In the genomic region with DNA sequence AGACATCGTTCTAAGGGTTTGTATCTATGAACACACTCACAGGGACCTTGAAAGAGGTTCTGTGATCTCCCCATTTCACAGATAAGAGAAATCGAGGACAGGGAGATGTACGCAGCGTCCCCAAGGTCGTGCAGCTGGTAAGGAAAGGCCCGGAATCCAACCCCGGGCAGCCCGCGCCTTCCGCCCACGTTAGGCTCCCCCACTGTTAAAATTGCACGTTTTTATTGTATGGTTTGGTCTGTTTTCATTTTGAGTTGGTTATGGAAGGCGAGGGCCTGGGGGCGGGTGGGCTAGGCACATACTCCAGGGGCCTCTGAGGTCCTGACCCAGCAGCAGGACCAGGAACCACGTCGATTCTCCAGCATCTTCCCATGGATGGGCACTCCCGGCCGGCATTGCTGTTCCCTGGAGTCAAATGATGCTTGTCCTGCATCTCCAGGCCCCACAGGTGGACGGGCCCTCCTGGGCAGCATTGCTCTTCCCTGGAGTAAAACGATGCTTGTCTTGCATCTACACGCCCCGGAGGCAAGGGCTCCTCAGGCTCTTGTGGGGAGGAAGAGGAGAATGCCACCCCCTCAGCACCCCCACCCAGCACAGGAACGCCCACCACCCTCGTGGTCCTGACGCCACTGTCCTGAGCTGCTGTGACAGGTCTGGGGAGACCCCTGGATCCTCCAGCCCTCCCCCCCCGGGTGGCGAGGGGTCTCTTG, we compare ENCODE assay signal across 14 cellular contexts.
A peak's percentile ranks its signal among the peaks of the same experiment; 100 is the strongest.
DNase-seq lines count a peak whose midpoint lies in the region; ATAC-seq, FAIRE-seq and TF ChIP-seq lines count a peak whose summit lies in the region.
"Had no signal": no experiment of that assay in that cellular context is flagged by ENCODE, and none has a peak within 500 bp of the region (broad histone marks: within the 10 kb centered on the region; RNA-seq: fewer than 3 reads in every experiment).

No MANE protein-coding gene starts in this region.

- H3K4me2 ChIP-seq in BLaER1 (peak overlapping the region; percentile 96), H1 (ENCODE audit: insufficient read depth in 1 of 2, low read depth in 2 of 2, low read length in 2 of 2) (no peak overlapping the region), neuronal stem cell (ENCODE audit: insufficient read depth, low read length, poor library complexity, severe bottlenecking) (no peak overlapping the region)

- H4K91ac ChIP-seq in H1 (replicated peaks; ENCODE audit: insufficient read length, low read length) (peak overlapping the region; percentile 11), neuronal stem cell (ENCODE audit: low read depth, low read length, poor library complexity) (no peak overlapping the region)

- H3K9ac ChIP-seq in BLaER1: no peak overlapping the region
- no peak overlapping the region for H3K9ac ChIP-seq in H1 (replicated peaks in 1 of 4; ENCODE audit: extremely low read depth in 1 of 4, low read depth in 3 of 4, low read length in 3 of 4)
- H3K9ac ChIP-seq in neuronal stem cell (ENCODE audit: low read depth, low read length, poor library complexity): peak overlapping the region; percentile 63

- H2BK5ac ChIP-seq in H1 (ENCODE audit: low read depth, low read length) (no peak overlapping the region), neuronal stem cell (ENCODE audit: low read length) (peak overlapping the region; percentile 90)

- H3K18ac ChIP-seq in H1 (ENCODE audit: extremely low read depth, low read length) (no peak overlapping the region), neuronal stem cell (ENCODE audit: low read length) (peak overlapping the region; percentile 89)

- TF ChIP-seq POLR2A in H1 (IDR thresholded peaks at IDR 0.05; ENCODE audit: control extremely low read depth in 1 of 2, low read depth in 2 of 2, low read length in 2 of 2): no peak

- POLR2A ChIA-PET in H1 (lab: Charles Lee; ENCODE audit: partially characterized antibody): no interaction called here

- no peak overlapping the region for H4K5ac ChIP-seq in H1 (ENCODE audit: insufficient read length, low read depth, low read length)

- peak overlapping the region; percentile 75 for H2BK120ac ChIP-seq in H1 (replicated peaks; ENCODE audit: low read depth, low read length)
- no peak overlapping the region for H2BK120ac ChIP-seq in neuronal stem cell (ENCODE audit: low read depth, low read length)

- H3K4ac ChIP-seq in H1 (replicated peaks; ENCODE audit: insufficient read length, low read depth, low read length): no peak overlapping the region
- no peak overlapping the region for H3K4ac ChIP-seq in neuronal stem cell (ENCODE audit: low read length)

- no peaks in the 10 kb centered on the region for H3K27me3 ChIP-seq in BLaER1
- peaks cover 2 to 19% (median 11%) of the 10 kb centered on the region in 4 experiments; a peak in 5 of 7 replicates for H3K27me3 ChIP-seq in H1 (replicated peaks in 1 of 4; ENCODE audit: control insufficient read depth in 3 of 4, extremely low read depth in 1 of 4, insufficient read depth in 3 of 4, low read length in 3 of 4)
- peaks cover 0 to 35% (median 7%) of the 10 kb centered on the region in 3 experiments for H3K27me3 ChIP-seq in neuronal stem cell (ENCODE audit: control insufficient read depth in 3 of 3, insufficient read depth in 3 of 3, low read depth in 1 of 3, low read length in 3 of 3)

- H2AK5ac ChIP-seq in H1 (ENCODE audit: low read depth, low read length): no peak overlapping the region
- peak overlapping the region; percentile 100 for H2AK5ac ChIP-seq in neuronal stem cell (ENCODE audit: low read depth, low read length)

- peaks cover 70% of the 10 kb centered on the region for H3K4me1 ChIP-seq in BLaER1
- peaks cover 0 to 28% (median 12%) of the 10 kb centered on the region in 4 experiments; a peak in 5 of 7 replicates for H3K4me1 ChIP-seq in H1 (replicated peaks in 1 of 4; ENCODE audit: control insufficient read depth in 3 of 4, insufficient read depth in 4 of 4, low read length in 3 of 4)
- H3K4me1 ChIP-seq in neuronal stem cell (ENCODE audit: control insufficient read depth in 2 of 2, insufficient read depth in 1 of 2, low read depth in 1 of 2, low read length in 2 of 2): peaks cover 0 to 27% of the 10 kb centered on the region in 2 donors

- no peak overlapping the region for H2BK20ac ChIP-seq in H1 (ENCODE audit: low read length)

- DNase-seq in Right ventricle myocardium superior (peak; percentile 30), cardiac septum (ENCODE audit: low spot score) (no peak), H1 (ENCODE audit: low read depth in 1 of 2, low spot score in 2 of 2) (no peak), neuronal stem cell (ENCODE audit: low spot score) (no peak), SHP77 (lab: John Stamatoyannopoulos, UW) (no peak), KG1 (lab: John Stamatoyannopoulos, UW) (no peak)
- DNase-seq: Calu3; CD4-positive, CD25-positive, alpha-beta regulatory T cell; DMS 273 treated with DMSO at 0.1 percent for 48 hours; IMR-90 had no signal

- FAIRE-seq in H1 (lab: Jason Lieb, UNC): no peak

- peaks cover 1% of the 10 kb centered on the region; the same call in 1 of the 2 replicates for H3K23me2 ChIP-seq in H1 (ENCODE audit: low read depth, low read length)

- H4K20me1 ChIP-seq in BLaER1: no peaks in the 10 kb centered on the region
- H4K20me1 ChIP-seq in H1 (replicated peaks in 1 of 2; ENCODE audit: control insufficient read depth in 1 of 2, insufficient read depth in 2 of 2, low read length in 2 of 2): no peaks in the 10 kb centered on the region

- no peaks in the 10 kb centered on the region for H3K36me3 ChIP-seq in BLaER1
- no peaks in the 10 kb centered on the region for H3K36me3 ChIP-seq in H1 (ENCODE audit: control insufficient read depth in 2 of 4, insufficient read depth in 4 of 4, low read length in 3 of 4)
- no peaks in the 10 kb centered on the region for H3K36me3 ChIP-seq in neuronal stem cell (replicated peaks in 1 of 2; ENCODE audit: control insufficient read depth in 2 of 2, insufficient read depth in 2 of 2, low read length in 2 of 2)

- TF ChIP-seq EP300 in H1 (IDR thresholded peaks at IDR 0.05; ENCODE audit: borderline replicate concordance in 1 of 2, low read depth in 2 of 2, low read length in 2 of 2): no peak

- no peaks in the 10 kb centered on the region for H3K79me2 ChIP-seq in H1 (ENCODE audit: control insufficient read depth in 1 of 2, insufficient read depth in 2 of 2, low read length in 2 of 2)

- H3K9me3 ChIP-seq in BLaER1: no peaks in the 10 kb centered on the region
- no peaks in the 10 kb centered on the region for H3K9me3 ChIP-seq in H1 (ENCODE audit: insufficient read depth in 2 of 2, low read depth in 1 of 2, low read length in 1 of 2)
- H3K9me3 ChIP-seq in neuronal stem cell (replicated peaks in 1 of 2; ENCODE audit: control insufficient read depth in 2 of 2, insufficient read depth in 1 of 2, low read depth in 1 of 2, low read length in 2 of 2): no peaks in the 10 kb centered on the region

- no peak overlapping the region for H3K4me3 ChIP-seq in BLaER1
- no peak overlapping the region for H3K4me3 ChIP-seq in H1 (ENCODE audit: extremely low read depth in 1 of 4, insufficient read depth in 2 of 4, low read depth in 3 of 4, low read length in 4 of 4)
- H3K4me3 ChIP-seq in neuronal stem cell (ENCODE audit: low read length in 2 of 2): no peak overlapping the region

- H3K27ac ChIP-seq in BLaER1 (no peak overlapping the region), H1 (ENCODE audit: low read depth, low read length) (no peak overlapping the region), neuronal stem cell (replicated peaks; ENCODE audit: low read length) (no peak overlapping the region)
- H3K27ac ChIP-seq: 22Rv1 had no signal

- H3K56ac ChIP-seq in H1 (replicated peaks; ENCODE audit: insufficient read length, low read depth, low read length): no peak overlapping the region

- ATAC-seq in Right ventricle myocardium superior (ENCODE audit: poor library complexity) (no peak), HG03097 (IDR thresholded peaks at IDR 0.05; ENCODE audit: low FRiP score, unreplicated experiment) (no peak)
- ATAC-seq: HCT116 had no signal

- H3K79me1 ChIP-seq in H1 (ENCODE audit: low read depth, low read length): no peaks in the 10 kb centered on the region
- peaks cover 2% of the 10 kb centered on the region for H3K79me1 ChIP-seq in neuronal stem cell (ENCODE audit: low read depth, low read length)

- H3K23ac ChIP-seq in H1 (ENCODE audit: insufficient read length): no peak overlapping the region
- H3K23ac ChIP-seq in neuronal stem cell (ENCODE audit: low read depth, low read length, poor library complexity): no peak overlapping the region

- 89% methylated on average over 25 of the region's 27 CpGs; no CpG with 5 or more reads in 1 of the 2 experiments for WGBS in H1 (ENCODE audit: extremely low coverage in 1 of 2, insufficient coverage in 1 of 2, insufficient read length in 1 of 2, insufficient replicate concordance in 2 of 2, low coverage in 1 of 2, low lambda C conversion rate in 2 of 2, missing lambda C conversion rate in 1 of 2), 2 experiments
- WGBS in neuronal stem cell (ENCODE audit: extremely low coverage in 2 of 2, insufficient read length in 2 of 2, insufficient replicate concordance in 1 of 2), 2 donors: no CpG with 5 or more reads among the region's 27 CpGs

- no peak for TF ChIP-seq CTCF in H1 (IDR thresholded peaks at IDR 0.05; ENCODE audit: control extremely low read depth in 1 of 3, insufficient read depth in 1 of 3, low read depth in 1 of 3, low read length in 3 of 3)

- no peak for TF ChIP-seq RAD21 in H1 (IDR thresholded peaks at IDR 0.05 in 1 of 2, conservative IDR thresholded peaks at IDR 0.05 in 1 of 2; ENCODE audit: low read depth in 2 of 2, low read length in 2 of 2)

- H2AFZ ChIP-seq in H1 (ENCODE audit: low read length) (no peak overlapping the region), neuronal stem cell (ENCODE audit: low read length) (no peak overlapping the region)

- intact Hi-C loops in Right ventricle myocardium superior (cut with DNase I): no loop called here
- intact Hi-C loops in cardiac septum (cut with DNase I): no loop called here

- 0 out of 2 replicates have a peak overlapping the region, but pooled peaks have one; percentile 96 for H2BK12ac ChIP-seq in H1 (ENCODE audit: low read depth, low read length)
- H2BK12ac ChIP-seq in neuronal stem cell (ENCODE audit: low read length): peak overlapping the region; percentile 88

- H3K14ac ChIP-seq in H1 (ENCODE audit: insufficient read length): no peak overlapping the region
- peak overlapping the region; percentile 38 for H3K14ac ChIP-seq in neuronal stem cell (ENCODE audit: low read length)

- H4K8ac ChIP-seq in H1 (ENCODE audit: extremely low read depth, insufficient read depth, low read length) (no peak overlapping the region), neuronal stem cell (ENCODE audit: low read depth, low read length) (no peak overlapping the region)

- H2BK15ac ChIP-seq in H1 (ENCODE audit: low read length) (no peak overlapping the region), neuronal stem cell (ENCODE audit: low read length) (peak overlapping the region; percentile 91)

- CTCF ChIA-PET in H1 (lab: Charles Lee; ENCODE audit: partially characterized antibody): no interaction called here

TF ChIP-seq in H1, 55 proteins besides CTCF, POLR2A, EP300 and RAD21 (continues in another document):
- TF ChIP-seq BACH1 (IDR thresholded peaks at IDR 0.05; ENCODE audit: low read length): no peak
